In the genomic region with DNA sequence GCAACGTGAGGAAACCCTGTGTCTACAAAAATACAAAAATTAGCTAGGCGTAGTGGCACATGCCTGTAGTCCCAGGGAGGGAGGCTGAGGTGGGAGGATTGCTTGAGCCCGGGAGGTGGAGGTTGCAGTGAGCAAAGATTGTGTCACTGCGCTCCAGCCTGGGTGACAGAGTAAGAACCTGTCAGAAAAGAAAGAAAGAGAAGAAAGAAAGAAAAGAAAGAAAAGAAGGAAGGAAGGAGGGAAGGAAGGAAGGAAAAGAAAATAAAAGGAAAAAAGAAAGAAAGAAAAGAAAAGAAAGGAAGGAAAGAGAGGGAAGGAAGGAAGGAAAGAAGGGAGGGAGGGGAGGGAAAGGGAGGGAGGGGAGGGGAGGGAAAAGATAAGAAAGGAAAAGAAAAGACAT, we compare ENCODE assay signal across 18 cellular contexts.
"Had no signal": no experiment of that assay in that cellular context is flagged by ENCODE, and none has a peak within 500 bp of the region (broad histone marks: within the 10 kb centered on the region; RNA-seq: fewer than 3 reads in every experiment).

No MANE protein-coding gene starts in this region.

- H3K27me3 Mint-ChIP-seq: naive thymus-derived CD4-positive, alpha-beta T cell; stimulated activated memory B cell treated with anti-CD40 and anti-IgM and Interleukin-4, amounts not matched to agents 10 μg/mL and 1 μg/mL and 100 μg/mL, for 72 hours; stimulated activated naive CD8-positive, alpha-beta T cell treated with anti-CD3 and anti-CD28 coated beads, Interleukin-15, Interleukin-2, amounts not matched to agents 100 ng/mL and 50 ng/mL, for 24 hours had no signal

- H3K9me3 ChIP-seq: esophagus muscularis mucosa, gastroesophageal sphincter, right atrium auricular region, tibial nerve, upper lobe of right lung had no signal

- H3K4me1 Mint-ChIP-seq: stimulated activated memory B cell treated with anti-CD40 and anti-IgM and Interleukin-4, amounts not matched to agents 10 μg/mL and 1 μg/mL and 100 μg/mL, for 72 hours had no signal

- H3K4me3 Mint-ChIP-seq: naive thymus-derived CD4-positive, alpha-beta T cell; nephron progenitor cell; stimulated activated memory B cell treated with anti-CD40 and anti-IgM and Interleukin-4, amounts not matched to agents 10 μg/mL and 1 μg/mL and 100 μg/mL, for 72 hours; stimulated activated naive CD8-positive, alpha-beta T cell treated with anti-CD3 and anti-CD28 coated beads, Interleukin-15, Interleukin-2, amounts not matched to agents 100 ng/mL and 50 ng/mL, for 24 hours had no signal

- H3K27me3 ChIP-seq: right atrium auricular region, upper lobe of right lung had no signal

- H3K9me3 Mint-ChIP-seq: naive thymus-derived CD4-positive, alpha-beta T cell; nephron progenitor cell; stimulated activated memory B cell treated with anti-CD40 and anti-IgM and Interleukin-4, amounts not matched to agents 10 μg/mL and 1 μg/mL and 100 μg/mL, for 72 hours; stimulated activated naive CD8-positive, alpha-beta T cell treated with anti-CD3 and anti-CD28 coated beads, Interleukin-15, Interleukin-2, amounts not matched to agents 100 ng/mL and 50 ng/mL, for 24 hours had no signal

- H3K4me3 ChIP-seq: esophagus muscularis mucosa, gastroesophageal sphincter, right atrium auricular region, tibial nerve, upper lobe of right lung had no signal

- ATAC-seq: gastroesophageal sphincter; left cardiac atrium; naive thymus-derived CD4-positive, alpha-beta T cell; stimulated activated memory B cell treated with anti-CD40 and anti-IgM and Interleukin-4, amounts not matched to agents 10 μg/mL and 1 μg/mL and 100 μg/mL, for 72 hours; upper lobe of right lung had no signal

- H3K4me1 ChIP-seq: esophagus muscularis mucosa, gastroesophageal sphincter, right atrium auricular region, tibial nerve, upper lobe of right lung had no signal

- H3K27ac ChIP-seq: epithelial cell of prostate, esophagus muscularis mucosa, gastroesophageal sphincter, right atrium auricular region, tibial nerve, upper lobe of right lung had no signal

- FAIRE-seq: endometrium, kidney, small intestine had no signal

- H3K27ac Mint-ChIP-seq: nephron progenitor cell; stimulated activated memory B cell treated with anti-CD40 and anti-IgM and Interleukin-4, amounts not matched to agents 10 μg/mL and 1 μg/mL and 100 μg/mL, for 72 hours; stimulated activated naive CD8-positive, alpha-beta T cell treated with anti-CD3 and anti-CD28 coated beads, Interleukin-15, Interleukin-2, amounts not matched to agents 100 ng/mL and 50 ng/mL, for 24 hours had no signal

- DNase-seq: effector memory CD4-positive, alpha-beta T cell; foreskin fibroblast; kidney; left cardiac atrium; mammary epithelial cell; naive thymus-derived CD4-positive, alpha-beta T cell; nephron progenitor cell; small intestine; stimulated activated CD4-positive, alpha-beta T cell treated with anti-CD3 and anti-CD28 coated beads, Interleukin-2, amount 100 ng/mL, for 48 hours; upper lobe of right lung had no signal

- H3K36me3 ChIP-seq: esophagus muscularis mucosa, gastroesophageal sphincter, right atrium auricular region, tibial nerve, upper lobe of right lung had no signal

- H3K36me3 Mint-ChIP-seq: stimulated activated memory B cell treated with anti-CD40 and anti-IgM and Interleukin-4, amounts not matched to agents 10 μg/mL and 1 μg/mL and 100 μg/mL, for 72 hours had no signal
